ENCODE assay signal across 7 cellular contexts in genomic region chrX:152674652-152675051, GRCh38. TPM values are rescaled to one million over a fixed set of nuclear protein-coding genes. Genes with fewer than 3 reads are reported as not detected.
"Had no signal": no experiment of that assay in that cellular context is flagged by ENCODE, and none has a peak within 500 bp of the region (broad histone marks: within the 10 kb centered on the region; RNA-seq: fewer than 3 reads in every experiment).

No MANE protein-coding gene starts in this region.

RNA-seq across cellular contexts. Expression of gene MAGEA3, which starts 23.9 kb away (rescaled TPM):
- total RNA-seq: GM23248, GM23338, H1, H7, H9 had no signal
- polyA plus RNA-seq: GM23248 had no signal

RNA-seq across cellular contexts. Expression of gene CSAG2, which starts 34.4 kb away (rescaled TPM):
- total RNA-seq: GM23248, GM23338, H1, H4, H9, HFFc6 had no signal
- polyA plus RNA-seq: GM23248, GM23338 had no signal

RNA-seq across cellular contexts. Expression of gene GABRQ, which starts 37.0 kb away (rescaled TPM):
- total RNA-seq: GM23248, HFFc6 had no signal
- polyA plus RNA-seq: GM23248 had no signal

RNA-seq across cellular contexts. Expression of gene MAGEA2B, which starts 39.8 kb away (rescaled TPM):
- total RNA-seq: GM23248, H1, H7, H9, HFFc6 had no signal
- polyA plus RNA-seq: GM23248 had no signal

RNA-seq across cellular contexts. Expression of gene CSAG1, which starts 58.9 kb away (rescaled TPM):
- total RNA-seq: GM23248, GM23338, H1, H7, H9 had no signal
- polyA plus RNA-seq: H1 had no signal
